In the genomic region with DNA sequence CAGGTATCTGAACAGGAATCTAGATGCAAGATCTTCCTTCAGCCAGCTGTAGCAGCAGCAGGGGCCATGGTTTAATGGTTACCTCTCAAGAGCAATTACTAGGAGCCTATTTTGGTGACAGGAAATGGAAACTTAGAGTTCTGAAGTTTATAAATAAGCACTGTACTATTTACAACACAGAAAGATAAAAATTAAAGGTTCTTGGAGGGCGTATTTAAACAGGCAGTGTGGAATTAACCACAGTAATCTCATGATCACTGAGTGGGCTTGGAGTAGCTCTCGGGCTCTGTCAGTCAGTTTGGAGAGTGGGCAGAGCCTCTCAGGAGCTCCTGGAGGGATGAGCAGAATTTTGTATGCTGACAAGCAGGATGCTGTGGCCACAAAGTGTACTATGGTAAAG, we compare ENCODE assay signal across 18 cellular contexts. TPM values are rescaled to one million over a fixed set of nuclear protein-coding genes. Genes with fewer than 3 reads are reported as not detected.
DNase-seq lines count a peak whose midpoint lies in the region; ATAC-seq and TF ChIP-seq lines count a peak whose summit lies in the region.
"Had no signal": no experiment of that assay in that cellular context is flagged by ENCODE, and none has a peak within 500 bp of the region (broad histone marks: within the 10 kb centered on the region; RNA-seq: fewer than 3 reads in every experiment).

No MANE protein-coding gene starts in this region.

- H3K27me3 ChIP-seq in tibial artery = no peaks in the 10 kb centered on the region
- no peaks in the 10 kb centered on the region for H3K27me3 ChIP-seq in osteoblast (ENCODE audit: insufficient read depth, low read length)
- H3K27me3 ChIP-seq: foreskin keratinocyte, ovary had no signal

- no TSS peak for BruUV-seq in OCI-LY7 (replicated peaks; lab: Mats Ljungman, UMichigan)

- ATAC-seq in GM18517 (IDR thresholded peaks at IDR 0.05; ENCODE audit: unreplicated experiment) = peak; percentile 72
- peak; percentile 73 for ATAC-seq in GM19468 (IDR thresholded peaks at IDR 0.05; ENCODE audit: extremely low read depth, unreplicated experiment)
- ATAC-seq in HG03045 (IDR thresholded peaks at IDR 0.05; ENCODE audit: unreplicated experiment) = peak; percentile 54
- ATAC-seq: activated T-helper 17 cell treated with anti-CD3 and anti-CD28 coated beads, Interleukin-2, amount 50 U/mL, for 72 hours; foreskin keratinocyte; left lobe of liver had no signal

- TF ChIP-seq CTCF in OCI-LY7 (conservative IDR thresholded peaks at IDR 0.05; ENCODE audit: low read length) (no peak), tibial artery (IDR thresholded peaks at IDR 0.05) (no peak), osteoblast (IDR thresholded peaks at IDR 0.05; ENCODE audit: extremely low read depth, low read depth, low read length) (no peak)

- peak overlapping the region; percentile 12 for H3K4me3 ChIP-seq in OCI-LY7 (ENCODE audit: low read depth, low read length, poor library complexity, severe bottlenecking)
- H3K4me3 ChIP-seq in tibial artery = no peak overlapping the region
- no peak overlapping the region for H3K4me3 ChIP-seq in osteoblast (ENCODE audit: insufficient read depth, low read length)
- H3K4me3 ChIP-seq: ovary had no signal

- H3K27ac ChIP-seq in OCI-LY7 (ENCODE audit: low read depth, low read length, poor library complexity, severe bottlenecking) (peak overlapping the region; percentile 64), tibial artery (no peak overlapping the region), osteoblast (ENCODE audit: low read depth, low read length) (no peak overlapping the region)
- H3K27ac ChIP-seq: foreskin keratinocyte, ovary, VCaP had no signal

- peaks cover 72% of the 10 kb centered on the region for H3K4me1 ChIP-seq in OCI-LY7 (ENCODE audit: insufficient read depth, low read length, poor library complexity, severe bottlenecking)
- H3K4me1 ChIP-seq in tibial artery = no peaks in the 10 kb centered on the region
- no peaks in the 10 kb centered on the region for H3K4me1 ChIP-seq in osteoblast (ENCODE audit: insufficient read depth, low read length)
- H3K4me1 ChIP-seq: foreskin keratinocyte had no signal

- POLR2A ChIA-PET in OCI-LY7 (lab: Charles Lee) = interaction anchor here (0.6 to 7.0 kb wide), 9 partner anchors 9 to 287 kb away, joined by 3 to 42 read pairs (median 3); a partner anchor contains a TSS

- no peaks in the 10 kb centered on the region for H4K20me1 ChIP-seq in OCI-LY7 (ENCODE audit: insufficient read depth, low read length)
- no peaks in the 10 kb centered on the region for H4K20me1 ChIP-seq in osteoblast (ENCODE audit: insufficient read depth, low read length)

- H3K9me2 ChIP-seq in OCI-LY7 (ENCODE audit: insufficient read depth, low read length) = no peaks in the 10 kb centered on the region

- H2AFZ ChIP-seq in OCI-LY7 (ENCODE audit: low read length) (peak overlapping the region; percentile 82), osteoblast (ENCODE audit: low read length) (no peak overlapping the region)

- DNase-seq in OCI-LY7 (ENCODE audit: low spot score) (peak; percentile 90), NCI-H2171 (lab: John Stamatoyannopoulos, UW) (no peak), tibial artery (no peak), osteoblast (ENCODE audit: insufficient read length, low spot score, missing footprints) (no peak), SKM-1 treated with dmso at 0.1 percent for 144 hours (lab: John Stamatoyannopoulos, UW; ENCODE audit: unreplicated experiment) (no peak)
- DNase-seq: caudate nucleus; foreskin keratinocyte; MV-4-11; ovary; stimulated activated CD4-positive, alpha-beta T cell treated with anti-CD3 and anti-CD28 coated beads, Interleukin-4, amount 100 ng/mL, for 4 hours; trophoblast cell had no signal

- CTCF ChIA-PET in OCI-LY7 (lab: Charles Lee; ENCODE audit: unreplicated experiment) = interaction anchor here (1.0 to 1.7 kb wide), 3 partner anchors 11 to 57 kb away, joined by 3 to 5 read pairs (median 4); no protein-coding TSS in a partner anchor

- H3K4me2 ChIP-seq in OCI-LY7 (ENCODE audit: low read length) (peak overlapping the region; percentile 61), osteoblast (ENCODE audit: insufficient read depth, low read length) (no peak overlapping the region)

- H3K36me3 ChIP-seq in OCI-LY7 (ENCODE audit: insufficient read depth, low read length) = no peaks in the 10 kb centered on the region
- no peaks in the 10 kb centered on the region for H3K36me3 ChIP-seq in tibial artery
- H3K36me3 ChIP-seq in osteoblast (ENCODE audit: insufficient read depth, low read length) = no peaks in the 10 kb centered on the region
- H3K36me3 ChIP-seq: ovary had no signal

- no peaks in the 10 kb centered on the region; the same call in 1 of the 2 replicates for H3K9me3 ChIP-seq in OCI-LY7 (ENCODE audit: low read length)
- H3K9me3 ChIP-seq in tibial artery = no peaks in the 10 kb centered on the region
- no peaks in the 10 kb centered on the region for H3K9me3 ChIP-seq in osteoblast (ENCODE audit: low read depth, low read length)
- H3K9me3 ChIP-seq: ovary had no signal

- H3K79me2 ChIP-seq in OCI-LY7 (ENCODE audit: insufficient read depth, low read depth, low read length) (no peaks in the 10 kb centered on the region), osteoblast (ENCODE audit: insufficient read depth, low read length) (no peaks in the 10 kb centered on the region)

- intact Hi-C loops in OCI-LY7 (cut with micrococcal nuclease; ENCODE audit: unreplicated experiment) = loop anchor here (1.0 kb wide), 1 partner anchor 10 kb away; a partner anchor contains a TSS
- intact Hi-C loops in tibial artery (cut with DNase I; ENCODE audit: low total_unique reads) = no loop called here

RNA-seq across cellular contexts. Expression of a gene that starts 10.2 kb away (rescaled TPM):
- total RNA-seq in OCI-LY7 (2014; rRNA removed; shearing (Covaris generic)) = 64.6 and 73.5 TPM in 2 replicates
- total RNA-seq in OCI-LY7 (2022) (44.8 and 57.4 TPM in 2 replicates), osteoblast (under 0.01 TPM in 1 of 2 replicates, not detected in the other)
- total RNA-seq: activated T-helper 17 cell treated with anti-CD3 and anti-CD28 coated beads, Interleukin-2, amount 50 U/mL, for 72 hours; foreskin keratinocyte had no signal

RNA-seq across cellular contexts. Expression of a gene that starts 35.4 kb away (rescaled TPM):
- total RNA-seq in OCI-LY7 (2014; rRNA removed; shearing (Covaris generic)) = not detected in 2 replicates
- total RNA-seq in OCI-LY7 (2022) = not detected in 2 replicates
- total RNA-seq in osteoblast = not detected in 2 replicates
- total RNA-seq: activated T-helper 17 cell treated with anti-CD3 and anti-CD28 coated beads, Interleukin-2, amount 50 U/mL, for 72 hours; foreskin keratinocyte; H1; left lobe of liver; ovary had no signal

Comparison
In these comparisons a context has a peak if more than half of its experiments do, and no peak if none do; other contexts are left out.
1. RNA of a gene that starts 10.2 kb away (total RNA-seq): 44.8 to 73.5 TPM in OCI-LY7; under 0.01 TPM in osteoblast; every median in the first group is over 10 times any median in the second.
2. Peak in every context shown above with its lines, with median percentiles within 50 percentile points of each other: ATAC-seq.